1 cellular context compared by ENCODE assay signal in the genomic region with DNA sequence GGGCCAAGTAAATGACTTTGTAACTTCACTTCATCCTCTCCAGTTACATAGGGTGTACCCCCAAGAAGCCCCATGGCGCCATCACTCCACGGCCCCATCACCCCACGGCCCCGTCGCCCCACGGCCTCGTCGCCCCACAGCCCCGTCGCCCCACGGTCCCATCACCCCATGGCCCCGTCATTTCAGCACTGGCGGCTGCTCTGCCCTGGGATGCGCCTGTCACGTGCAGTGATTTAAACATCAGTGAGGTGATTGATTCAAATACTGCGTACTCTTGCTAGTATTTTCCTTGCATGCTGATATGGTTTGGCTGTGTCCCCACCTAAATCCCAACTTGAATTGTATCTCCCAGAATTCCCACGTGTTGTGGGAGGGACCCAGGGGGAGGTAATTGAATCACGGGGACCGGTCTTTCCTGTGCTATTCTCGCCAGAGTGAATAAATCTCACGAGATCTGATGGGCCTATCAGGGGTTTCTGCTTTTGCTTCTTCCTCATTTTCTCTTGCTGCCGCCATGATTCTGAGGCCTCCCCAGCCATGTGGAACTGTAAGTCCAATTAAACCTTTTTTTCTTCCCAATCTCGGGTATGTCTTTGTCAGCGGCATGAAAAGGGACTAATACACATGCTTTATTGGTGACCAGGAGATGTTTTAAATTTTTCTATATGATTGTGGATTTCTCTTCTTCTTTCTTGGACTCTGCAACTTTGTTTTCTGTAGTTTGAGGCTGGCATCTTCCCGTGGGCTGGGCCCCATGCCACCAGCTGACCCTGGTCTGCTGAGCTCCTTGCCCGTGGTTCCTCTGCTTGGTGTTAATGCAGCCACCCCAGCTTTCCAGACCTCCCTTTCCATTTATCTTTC.
TF ChIP-seq lines count a peak whose summit lies in the region.

No MANE protein-coding gene starts in this region.

TF ChIP-seq in WTC11, 78 proteins besides CTCF, POLR2A, EP300 and RAD21 (continued from another document):
- TF ChIP-seq, protein P1, sequence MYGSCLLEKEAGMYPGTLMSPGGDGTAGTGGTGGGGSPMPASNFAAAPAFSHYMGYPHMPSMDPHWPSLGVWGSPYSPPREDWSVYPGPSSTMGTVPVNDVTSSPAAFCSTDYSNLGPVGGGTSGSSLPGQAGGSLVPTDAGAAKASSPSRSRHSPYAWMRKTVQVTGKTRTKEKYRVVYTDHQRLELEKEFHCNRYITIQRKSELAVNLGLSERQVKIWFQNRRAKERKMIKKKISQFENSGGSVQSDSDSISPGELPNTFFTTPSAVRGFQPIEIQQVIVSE (CRISPR knock-in tag; IDR thresholded peaks at IDR 0.05; ENCODE audit: borderline replicate concordance), result no peak
- TF ChIP-seq, protein P2, sequence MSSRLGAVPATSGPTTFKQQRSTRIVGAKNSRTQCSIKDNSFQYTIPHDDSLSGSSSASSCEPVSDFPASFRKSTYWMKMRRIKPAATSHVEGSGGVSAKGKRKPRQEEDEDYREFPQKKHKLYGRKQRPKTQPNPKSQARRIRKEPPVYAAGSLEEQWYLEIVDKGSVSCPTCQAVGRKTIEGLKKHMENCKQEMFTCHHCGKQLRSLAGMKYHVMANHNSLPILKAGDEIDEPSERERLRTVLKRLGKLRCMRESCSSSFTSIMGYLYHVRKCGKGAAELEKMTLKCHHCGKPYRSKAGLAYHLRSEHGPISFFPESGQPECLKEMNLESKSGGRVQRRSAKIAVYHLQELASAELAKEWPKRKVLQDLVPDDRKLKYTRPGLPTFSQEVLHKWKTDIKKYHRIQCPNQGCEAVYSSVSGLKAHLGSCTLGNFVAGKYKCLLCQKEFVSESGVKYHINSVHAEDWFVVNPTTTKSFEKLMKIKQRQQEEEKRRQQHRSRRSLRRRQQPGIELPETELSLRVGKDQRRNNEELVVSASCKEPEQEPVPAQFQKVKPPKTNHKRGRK (CRISPR knock-in tag; IDR thresholded peaks at IDR 0.05; ENCODE audit: borderline replicate concordance), result no peak
- TF ChIP-seq ATF1 (CRISPR knock-in tag; IDR thresholded peaks at IDR 0.05), result no peak
- TF ChIP-seq ZNF138 (CRISPR knock-in tag; conservative IDR thresholded peaks at IDR 0.05), result no peak
- no peak for TF ChIP-seq OVOL2 (CRISPR knock-in tag; IDR thresholded peaks at IDR 0.05; ENCODE audit: borderline replicate concordance)
- TF ChIP-seq NR2C2 (CRISPR knock-in tag; IDR thresholded peaks at IDR 0.05), result no peak
- TF ChIP-seq MYBL2 (CRISPR knock-in tag; IDR thresholded peaks at IDR 0.05), result no peak
- TF ChIP-seq, protein P3, sequence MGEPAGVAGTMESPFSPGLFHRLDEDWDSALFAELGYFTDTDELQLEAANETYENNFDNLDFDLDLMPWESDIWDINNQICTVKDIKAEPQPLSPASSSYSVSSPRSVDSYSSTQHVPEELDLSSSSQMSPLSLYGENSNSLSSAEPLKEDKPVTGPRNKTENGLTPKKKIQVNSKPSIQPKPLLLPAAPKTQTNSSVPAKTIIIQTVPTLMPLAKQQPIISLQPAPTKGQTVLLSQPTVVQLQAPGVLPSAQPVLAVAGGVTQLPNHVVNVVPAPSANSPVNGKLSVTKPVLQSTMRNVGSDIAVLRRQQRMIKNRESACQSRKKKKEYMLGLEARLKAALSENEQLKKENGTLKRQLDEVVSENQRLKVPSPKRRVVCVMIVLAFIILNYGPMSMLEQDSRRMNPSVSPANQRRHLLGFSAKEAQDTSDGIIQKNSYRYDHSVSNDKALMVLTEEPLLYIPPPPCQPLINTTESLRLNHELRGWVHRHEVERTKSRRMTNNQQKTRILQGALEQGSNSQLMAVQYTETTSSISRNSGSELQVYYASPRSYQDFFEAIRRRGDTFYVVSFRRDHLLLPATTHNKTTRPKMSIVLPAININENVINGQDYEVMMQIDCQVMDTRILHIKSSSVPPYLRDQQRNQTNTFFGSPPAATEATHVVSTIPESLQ (CRISPR knock-in tag; IDR thresholded peaks at IDR 0.05), result no peak
- TF ChIP-seq EMX1 (CRISPR knock-in tag; IDR thresholded peaks at IDR 0.05), result no peak
- no peak for TF ChIP-seq PRDM15 (CRISPR knock-in tag; IDR thresholded peaks at IDR 0.05)
- no peak for TF ChIP-seq NFE2L1 (CRISPR knock-in tag; IDR thresholded peaks at IDR 0.05)
- no peak for TF ChIP-seq E2F1 (CRISPR knock-in tag; IDR thresholded peaks at IDR 0.05)
- TF ChIP-seq TEAD4 (CRISPR knock-in tag; IDR thresholded peaks at IDR 0.05), result no peak
- TF ChIP-seq E2F4 (CRISPR knock-in tag; IDR thresholded peaks at IDR 0.05; ENCODE audit: borderline replicate concordance, low read depth), result no peak
